ENCODE assay signal across 1 cellular context in the genomic region with DNA sequence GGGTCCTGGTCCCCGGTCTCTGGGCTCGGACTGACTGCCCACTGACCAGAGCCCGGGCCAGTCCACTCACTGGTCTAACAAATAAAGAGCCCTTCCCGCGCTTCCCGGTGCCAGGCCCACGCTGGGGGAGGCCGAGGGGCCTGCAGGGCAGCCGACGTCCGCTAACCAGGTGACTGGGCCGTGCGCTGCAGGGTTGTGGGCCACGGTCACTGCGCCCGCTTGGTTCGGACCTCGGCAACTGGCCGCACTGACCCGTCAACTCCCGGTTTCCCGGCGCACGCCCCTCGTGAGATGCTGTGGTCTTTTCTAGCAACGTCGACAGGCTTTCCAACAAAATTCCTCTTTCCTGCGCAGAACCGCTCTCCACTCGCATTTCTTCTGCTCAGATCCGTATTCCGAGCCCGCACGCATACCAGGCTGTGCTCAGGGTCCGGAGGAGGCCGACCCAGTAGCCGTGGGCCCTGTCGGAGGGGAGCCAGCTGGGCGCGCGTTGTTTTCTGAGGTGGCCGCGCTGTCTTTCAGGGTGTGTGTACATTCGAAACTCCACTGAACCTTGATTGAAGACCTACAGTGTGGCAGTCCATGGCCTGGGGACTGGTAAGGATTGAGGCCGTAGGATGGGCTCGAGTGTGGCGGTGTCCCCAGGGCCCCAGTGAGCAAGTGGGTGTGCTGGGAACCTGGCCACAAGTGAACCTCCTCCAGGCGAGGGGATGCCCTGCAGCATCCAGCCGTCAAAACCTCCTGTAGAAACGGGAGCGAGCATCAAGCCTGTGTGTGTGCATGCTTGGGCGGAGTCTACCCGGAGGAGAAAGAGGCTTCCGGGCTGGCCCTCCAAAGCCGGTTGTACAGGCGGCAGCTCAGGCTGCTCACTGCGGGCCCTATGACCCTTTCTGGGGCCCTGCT.
TF ChIP-seq lines count a peak whose summit lies in the region.

No MANE protein-coding gene starts in this region.

TF ChIP-seq in HepG2, 621 proteins besides CTCF, POLR2A, EP300 and RAD21 (continued from another document):
- TF ChIP-seq ZNF333 (CRISPR knock-in tag; IDR thresholded peaks at IDR 0.05; ENCODE audit: borderline replicate concordance) (no peak; the same call in 1 of the 2 replicates), CREBL2 (CRISPR knock-in tag; IDR thresholded peaks at IDR 0.05; ENCODE audit: borderline replicate concordance) (0 out of 2 replicates have a peak, but pooled peaks have one; percentile 69), ZNF329 (CRISPR knock-in tag; IDR thresholded peaks at IDR 0.05; ENCODE audit: low read depth) (0 out of 2 replicates have a peak, but pooled peaks have one; percentile 27), ZNF451 (CRISPR knock-in tag; IDR thresholded peaks at IDR 0.05) (no peak), HHEX (CRISPR knock-in tag; IDR thresholded peaks at IDR 0.05) (no peak), ZNF709 (CRISPR knock-in tag; IDR thresholded peaks at IDR 0.05) (no peak), RBFOX2 (IDR thresholded peaks at IDR 0.05; ENCODE audit: low read depth, low read length) (peak; percentile 82), ZNF639 (CRISPR knock-in tag; conservative IDR thresholded peaks at IDR 0.05) (no peak), NR2F6 (IDR thresholded peaks at IDR 0.05) (no peak), NR2F6 (CRISPR knock-in tag; IDR thresholded peaks at IDR 0.05) (no peak), PAWR (CRISPR knock-in tag; IDR thresholded peaks at IDR 0.05; ENCODE audit: borderline replicate concordance) (no peak), ZNF572 (CRISPR knock-in tag; IDR thresholded peaks at IDR 0.05) (peak; percentile 19; the same call in 1 of the 2 replicates), GZF1 (CRISPR knock-in tag; IDR thresholded peaks at IDR 0.05) (peak; percentile 61; the same call in 1 of the 2 replicates), NCOA5 (CRISPR knock-in tag; IDR thresholded peaks at IDR 0.05) (no peak), MTA1 (CRISPR knock-in tag; IDR thresholded peaks at IDR 0.05; ENCODE audit: borderline replicate concordance) (no peak; the same call in 1 of the 2 replicates), U2AF2 (IDR thresholded peaks at IDR 0.05; ENCODE audit: low read depth, low read length) (no peak), ZNF780A (CRISPR knock-in tag; IDR thresholded peaks at IDR 0.05) (no peak), TARDBP (CRISPR knock-in tag; IDR thresholded peaks at IDR 0.05) (no peak)
- TF ChIP-seq, protein P1, sequence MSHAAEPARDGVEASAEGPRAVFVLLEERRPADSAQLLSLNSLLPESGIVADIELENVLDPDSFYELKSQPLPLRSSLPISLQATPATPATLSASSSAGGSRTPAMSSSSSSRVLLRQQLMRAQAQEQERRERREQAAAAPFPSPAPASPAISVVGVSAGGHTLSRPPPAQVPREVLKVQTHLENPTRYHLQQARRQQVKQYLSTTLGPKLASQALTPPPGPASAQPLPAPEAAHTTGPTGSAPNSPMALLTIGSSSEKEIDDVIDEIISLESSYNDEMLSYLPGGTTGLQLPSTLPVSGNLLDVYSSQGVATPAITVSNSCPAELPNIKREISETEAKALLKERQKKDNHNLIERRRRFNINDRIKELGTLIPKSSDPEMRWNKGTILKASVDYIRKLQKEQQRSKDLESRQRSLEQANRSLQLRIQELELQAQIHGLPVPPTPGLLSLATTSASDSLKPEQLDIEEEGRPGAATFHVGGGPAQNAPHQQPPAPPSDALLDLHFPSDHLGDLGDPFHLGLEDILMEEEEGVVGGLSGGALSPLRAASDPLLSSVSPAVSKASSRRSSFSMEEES (CRISPR knock-in tag; IDR thresholded peaks at IDR 0.05), result 0 out of 2 replicates have a peak, but pooled peaks have one; percentile 15
- TF ChIP-seq, protein P2, sequence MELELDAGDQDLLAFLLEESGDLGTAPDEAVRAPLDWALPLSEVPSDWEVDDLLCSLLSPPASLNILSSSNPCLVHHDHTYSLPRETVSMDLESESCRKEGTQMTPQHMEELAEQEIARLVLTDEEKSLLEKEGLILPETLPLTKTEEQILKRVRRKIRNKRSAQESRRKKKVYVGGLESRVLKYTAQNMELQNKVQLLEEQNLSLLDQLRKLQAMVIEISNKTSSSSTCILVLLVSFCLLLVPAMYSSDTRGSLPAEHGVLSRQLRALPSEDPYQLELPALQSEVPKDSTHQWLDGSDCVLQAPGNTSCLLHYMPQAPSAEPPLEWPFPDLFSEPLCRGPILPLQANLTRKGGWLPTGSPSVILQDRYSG (CRISPR knock-in tag; IDR thresholded peaks at IDR 0.05), result peak; percentile 71; the same call in 1 of the 2 replicates
- TF ChIP-seq, protein P3, sequence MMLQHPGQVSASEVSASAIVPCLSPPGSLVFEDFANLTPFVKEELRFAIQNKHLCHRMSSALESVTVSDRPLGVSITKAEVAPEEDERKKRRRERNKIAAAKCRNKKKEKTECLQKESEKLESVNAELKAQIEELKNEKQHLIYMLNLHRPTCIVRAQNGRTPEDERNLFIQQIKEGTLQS (CRISPR knock-in tag; IDR thresholded peaks at IDR 0.05), result no peak; the same call in 1 of the 2 replicates
